Comparison of ENCODE assay signal across 15 cellular contexts in the genomic region with DNA sequence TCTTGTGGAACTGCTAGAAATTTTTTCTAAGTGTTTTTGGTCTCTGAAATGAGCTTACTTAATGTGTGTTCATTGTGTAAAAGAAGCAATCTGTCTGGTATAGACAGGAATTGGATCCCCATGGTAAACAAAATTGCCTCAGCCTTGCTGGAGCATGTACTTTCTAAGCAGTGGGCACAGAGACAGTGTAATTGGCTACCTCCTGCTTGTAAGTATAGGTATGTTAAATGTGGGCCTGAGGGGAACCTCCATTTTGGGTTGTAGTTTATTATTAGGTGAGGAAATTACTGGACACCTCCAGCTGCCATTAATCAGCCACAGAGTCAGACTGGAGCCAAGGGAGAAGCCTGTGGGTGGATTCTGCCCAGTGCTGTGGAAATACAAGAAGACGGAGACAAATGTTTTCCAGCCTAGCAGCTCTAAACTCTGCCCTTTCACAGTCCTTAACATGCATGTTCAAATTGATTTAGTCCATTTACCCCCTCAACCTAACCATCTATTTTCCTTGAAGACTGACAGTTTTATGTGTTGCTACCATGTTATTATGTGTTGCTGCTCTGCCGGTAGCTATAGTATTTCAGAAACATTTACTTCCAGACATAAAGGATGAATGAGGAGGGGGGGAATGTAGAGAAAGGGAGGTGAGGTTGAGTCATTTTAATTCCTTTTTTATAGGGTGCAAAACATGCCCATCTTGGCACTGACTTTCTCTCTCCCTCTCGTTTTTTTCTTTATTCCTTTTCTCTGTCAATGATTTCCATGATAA.
DNase-seq lines count a peak whose midpoint lies in the region; ATAC-seq, FAIRE-seq and TF ChIP-seq lines count a peak whose summit lies in the region.
"Had no signal": no experiment of that assay in that cellular context is flagged by ENCODE, and none has a peak within 500 bp of the region (broad histone marks: within the 10 kb centered on the region; RNA-seq: fewer than 3 reads in every experiment).

No MANE protein-coding gene starts in this region.

- H3K27me3 ChIP-seq in astrocyte (ENCODE audit: insufficient read depth, low read length) (no peaks in the 10 kb centered on the region), left lung (no peaks in the 10 kb centered on the region)

- H3K4me2 ChIP-seq in astrocyte (ENCODE audit: low read length), result no peak overlapping the region
- H3K4me2 ChIP-seq: KMS-11 had no signal

- H3K36me3 Mint-ChIP-seq in astrocyte (ENCODE audit: low read depth, unreplicated experiment), result no peaks in the 10 kb centered on the region

- H3K36me3 ChIP-seq in HEK293 (ENCODE audit: control insufficient read depth in 2 of 2, insufficient read depth in 1 of 2, low read length in 2 of 2) (no peaks in the 10 kb centered on the region), astrocyte (ENCODE audit: insufficient read depth, low read length) (no peaks in the 10 kb centered on the region), left lung (no peaks in the 10 kb centered on the region)

- peak; percentile 18 for ATAC-seq in left lung
- ATAC-seq in sciatic nerve, result peak; percentile 49
- ATAC-seq in stimulated activated naive CD8-positive, alpha-beta T cell treated with anti-CD3 and anti-CD28 coated beads, Interleukin-15, Interleukin-2, amounts not matched to agents 100 U/mL and 50 U/mL, for 24 hours, result no peak
- ATAC-seq in GM21717 (IDR thresholded peaks at IDR 0.05; ENCODE audit: unreplicated experiment), result no peak

- no peak overlapping the region for H3K4me3 Mint-ChIP-seq in astrocyte (ENCODE audit: unreplicated experiment)
- H3K4me3 Mint-ChIP-seq: activated CD4-positive, alpha-beta memory T cell treated with anti-CD3 and anti-CD28 coated beads, Interleukin-2, amount 10 ng/mL, durations not matched to agents 7 days and 5 days; activated T-helper 1 cell treated with anti-CD3 and anti-CD28 coated beads, Interleukin-12 subunit alpha, Interleukin-12 subunit beta, Interleukin-2, Interleukin-4 antibody, amounts not matched to agents 30 ng/mL and 10 ng/mL and 1 ng/mL, durations not matched to agents 14 hours and 24 hours and 36 hours had no signal

- no peak overlapping the region for H2AFZ ChIP-seq in astrocyte (ENCODE audit: low read depth, low read length)

- H3K27ac Mint-ChIP-seq in astrocyte (ENCODE audit: unreplicated experiment), result no peak overlapping the region
- H3K27ac Mint-ChIP-seq: activated CD4-positive, alpha-beta memory T cell treated with anti-CD3 and anti-CD28 coated beads, Interleukin-2, amount 10 ng/mL, durations not matched to agents 7 days and 5 days; activated T-helper 1 cell treated with anti-CD3 and anti-CD28 coated beads, Interleukin-12 subunit alpha, Interleukin-12 subunit beta, Interleukin-2, Interleukin-4 antibody, amounts not matched to agents 30 ng/mL and 10 ng/mL and 1 ng/mL, durations not matched to agents 14 hours and 24 hours and 36 hours had no signal

- no peak overlapping the region for H3K9ac ChIP-seq in astrocyte (ENCODE audit: low read length)
- H3K9ac ChIP-seq: KMS-11 had no signal

- H3K79me2 ChIP-seq in astrocyte (ENCODE audit: insufficient read depth, low read length), result no peaks in the 10 kb centered on the region

- CTCF ChIA-PET in HEK293 (lab: Yijun Ruan, JAX), result no interaction called here

- peaks cover 2% of the 10 kb centered on the region for H3K9me3 Mint-ChIP-seq in astrocyte (ENCODE audit: unreplicated experiment)
- H3K9me3 Mint-ChIP-seq: activated CD4-positive, alpha-beta memory T cell treated with anti-CD3 and anti-CD28 coated beads, Interleukin-2, amount 10 ng/mL, durations not matched to agents 7 days and 5 days had no signal

- no peak for FAIRE-seq in astrocyte (lab: Jason Lieb, UNC)
- FAIRE-seq: frontal cortex had no signal

- no peak overlapping the region for H3K4me3 ChIP-seq in HEK293 (ENCODE audit: low read depth, low read length)
- no peak overlapping the region for H3K4me3 ChIP-seq in astrocyte (ENCODE audit: insufficient read depth, low read depth, low read length)
- H3K4me3 ChIP-seq in left lung, result no peak overlapping the region

- POLR2A ChIA-PET in HEK293 (lab: Yijun Ruan, JAX), result no interaction called here

- DNase-seq in astrocyte (ENCODE audit: low read depth), result peak; percentile 43
- DNase-seq in left lung, result no peak
- DNase-seq in sciatic nerve (ENCODE audit: low spot score), result no peak
- DNase-seq in stimulated activated naive CD8-positive, alpha-beta T cell treated with anti-CD3 and anti-CD28 coated beads, Interleukin-15, Interleukin-2, amounts not matched to agents 100 U/mL and 50 U/mL, for 24 hours, result no peak
- DNase-seq in KBM-7, result no peak
- DNase-seq in hepatic stellate cell (ENCODE audit: low spot score), result no peak
- DNase-seq: activated CD4-positive, alpha-beta memory T cell treated with anti-CD3 and anti-CD28 coated beads, Interleukin-2, amount 10 ng/mL, durations not matched to agents 7 days and 5 days; Calu3; NCI-H1436; NCI-H510A treated with DMSO at 0.1 percent for 48 hours had no signal

- no peaks in the 10 kb centered on the region for H3K27me3 Mint-ChIP-seq in astrocyte (ENCODE audit: low read depth, unreplicated experiment)
- H3K27me3 Mint-ChIP-seq: activated CD4-positive, alpha-beta memory T cell treated with anti-CD3 and anti-CD28 coated beads, Interleukin-2, amount 10 ng/mL, durations not matched to agents 7 days and 5 days had no signal

- H3K9me3 ChIP-seq in HEK293 (ENCODE audit: control insufficient read depth, insufficient read depth, low read depth, low read length), result no peaks in the 10 kb centered on the region
- no peaks in the 10 kb centered on the region for H3K9me3 ChIP-seq in astrocyte (ENCODE audit: insufficient read depth, low read depth, low read length)
- peaks cover 0 to 5% of the 10 kb centered on the region in 2 donors for H3K9me3 ChIP-seq in left lung

- in situ Hi-C loops in KBM-7 (cut with MboI; ENCODE audit: low pct_unique_long_range_greater_than_20kb, low sequenced_read_pairs), result no loop called here

- H3K27ac ChIP-seq in HEK293 (ENCODE audit: extremely low read depth, low read depth, low read length), result no peak overlapping the region
- H3K27ac ChIP-seq in astrocyte (ENCODE audit: low read depth, low read length), result no peak overlapping the region
- peak overlapping the region in 1 of 2 donors; percentile 16 for H3K27ac ChIP-seq in left lung
- H3K27ac ChIP-seq: KMS-11 had no signal

- H4K20me1 ChIP-seq in astrocyte (ENCODE audit: insufficient read depth, low read length), result no peaks in the 10 kb centered on the region

- TF ChIP-seq CTCF in HEK293 (tag by site-specific recombination; IDR thresholded peaks at IDR 0.05) (no peak), astrocyte (IDR thresholded peaks at IDR 0.05; ENCODE audit: insufficient read depth, low read depth, low read length) (no peak), left lung (IDR thresholded peaks at IDR 0.05) (no peak)

- intact Hi-C loops in left lung (cut with DNase I), result no loop called here
- intact Hi-C loops in sciatic nerve (cut with DNase I), result no loop called here

- H3K4me1 ChIP-seq in HEK293 (ENCODE audit: control insufficient read depth, insufficient read depth, low read length) (no peaks in the 10 kb centered on the region), astrocyte (ENCODE audit: insufficient read depth, low read length) (no peaks in the 10 kb centered on the region), left lung (no peaks in the 10 kb centered on the region)

- H3K4me1 Mint-ChIP-seq in astrocyte (ENCODE audit: low read depth, unreplicated experiment), result peaks cover 10% of the 10 kb centered on the region
- H3K4me1 Mint-ChIP-seq: activated CD4-positive, alpha-beta memory T cell treated with anti-CD3 and anti-CD28 coated beads, Interleukin-2, amount 10 ng/mL, durations not matched to agents 7 days and 5 days had no signal

TF ChIP-seq in HEK293, 187 proteins besides CTCF, POLR2A, EP300 and RAD21:
- TF ChIP-seq ZSCAN23 (tag by site-specific recombination; IDR thresholded peaks at IDR 0.05) (no peak), SP7 (tag by site-specific recombination; IDR thresholded peaks at IDR 0.05) (peak; percentile 94), ZNF133 (tag by site-specific recombination; IDR thresholded peaks at IDR 0.05) (peak; percentile 21; the same call in 1 of the 2 replicates), ZNF777 (tag by site-specific recombination; IDR thresholded peaks at IDR 0.05; ENCODE audit: borderline replicate concordance) (no peak), ZNF416 (tag by site-specific recombination; IDR thresholded peaks at IDR 0.05) (no peak)

Comparison
In these comparisons a context has a peak if more than half of its experiments do, and no peak if none do; other contexts are left out.
1. ATAC-seq: peak in left lung (single experiment) and sciatic nerve (single experiment); none in stimulated activated naive CD8-positive, alpha-beta T cell treated with anti-CD3 and anti-CD28 coated beads, Interleukin-15, Interleukin-2, amounts not matched to agents 100 U/mL and 50 U/mL, for 24 hours (single experiment) and GM21717 (single experiment).